Comparison of ENCODE assay signal across 24 cellular contexts in genomic region chr18:35106845-35107148, GRCh38.
DNase-seq lines count a peak whose midpoint lies in the region; ATAC-seq, FAIRE-seq and TF ChIP-seq lines count a peak whose summit lies in the region.
"Had no signal": no experiment of that assay in that cellular context is flagged by ENCODE, and none has a peak within 500 bp of the region (broad histone marks: within the 10 kb centered on the region; RNA-seq: fewer than 3 reads in every experiment).

No MANE protein-coding gene starts in this region.

- H3K9me3 ChIP-seq in colonic mucosa = no peaks in the 10 kb centered on the region
- H3K9me3 ChIP-seq: body of pancreas, upper lobe of right lung had no signal

- no peaks in the 10 kb centered on the region for H3K36me3 ChIP-seq in colonic mucosa

- H3K9ac ChIP-seq in colonic mucosa (ENCODE audit: low read depth in 2 of 2, low read length in 2 of 2) = no peak overlapping the region

- H3K27ac ChIP-seq in colonic mucosa = no peak overlapping the region
- H3K27ac ChIP-seq: body of pancreas, PC-9, upper lobe of right lung had no signal

- ATAC-seq in activated CD4-positive, CD25-positive, alpha-beta regulatory T cell treated with anti-CD3 and anti-CD28 coated beads, Interleukin-2, amount 50 U/mL, for 24 hours = peak; percentile 75 to 82
- ATAC-seq in naive B cell (ENCODE audit: low read depth in 2 of 2) (no peak), HG03045 (IDR thresholded peaks at IDR 0.05; ENCODE audit: unreplicated experiment) (no peak)
- ATAC-seq: body of pancreas, GM23338, upper lobe of right lung had no signal

- H3K27me3 Mint-ChIP-seq in activated naive CD8-positive, alpha-beta T cell = no peaks in the 10 kb centered on the region
- no peaks in the 10 kb centered on the region for H3K27me3 Mint-ChIP-seq in naive B cell
- H3K27me3 Mint-ChIP-seq: activated naive CD8-positive, alpha-beta T cell treated with anti-CD3 and anti-CD28 coated beads, Interleukin-2, amount 10 ng/mL, durations not matched to agents 7 days and 5 days had no signal

- DNase-seq in activated CD4-positive, CD25-positive, alpha-beta regulatory T cell treated with anti-CD3 and anti-CD28 coated beads, Interleukin-2, amount 50 U/mL, for 72 hours = no peak
- DNase-seq in D721Med (ENCODE audit: insufficient read length, low spot score) = no peak
- DNase-seq in naive B cell = no peak
- DNase-seq in AG20443 (ENCODE audit: low spot score) = no peak
- no peak for DNase-seq in colonic mucosa
- DNase-seq: 8988T; activated CD4-positive, alpha-beta T cell treated with anti-CD3 and anti-CD28 coated beads, Interleukin-2, amount 50 U/mL, for 1 hour; activated naive CD8-positive, alpha-beta T cell treated with anti-CD3 and anti-CD28 coated beads, Interleukin-2, amount 10 ng/mL, durations not matched to agents 7 days and 5 days; AML-193; body of pancreas; Calu3; kidney; NCI-H1092; NCI-H2029 treated with DMSO at 0.1 percent for 48 hours; NCI-H446; PC-9; SHP77 treated with DMSO at 0.1 percent for 48 hours; stimulated activated CD4-positive, alpha-beta T cell treated with anti-CD3 and anti-CD28 coated beads, Interleukin-12 subunit alpha, Interleukin-12 subunit beta, amount 100 ng/mL, for 4 hours; T-helper 1 cell; upper lobe of right lung had no signal

- H3K36me3 Mint-ChIP-seq in activated naive CD8-positive, alpha-beta T cell = peaks cover 27% of the 10 kb centered on the region
- peaks cover 17 to 24% of the 10 kb centered on the region in 2 donors for H3K36me3 Mint-ChIP-seq in naive B cell

- intact Hi-C loops in colonic mucosa (cut with DNase I) = no loop called here

- H3K4me3 ChIP-seq in colonic mucosa = no peak overlapping the region
- H3K4me3 ChIP-seq: body of pancreas, GM23338, PC-9, upper lobe of right lung had no signal

- peak; percentile 88 for FAIRE-seq in D721Med (lab: Jason Lieb, UNC)
- FAIRE-seq: kidney had no signal

- H3K27me3 ChIP-seq in colonic mucosa = no peaks in the 10 kb centered on the region
- H3K27me3 ChIP-seq: body of pancreas, upper lobe of right lung had no signal

- peak overlapping the region; percentile 32 for H3K4me3 Mint-ChIP-seq in activated naive CD8-positive, alpha-beta T cell
- H3K4me3 Mint-ChIP-seq in naive B cell = no peak overlapping the region
- H3K4me3 Mint-ChIP-seq: activated naive CD8-positive, alpha-beta T cell treated with anti-CD3 and anti-CD28 coated beads, Interleukin-2, amount 10 ng/mL, durations not matched to agents 7 days and 5 days; GM23338 had no signal

- peak overlapping the region; percentile 86 for H3K27ac Mint-ChIP-seq in activated naive CD8-positive, alpha-beta T cell
- peak overlapping the region in 4 of 6 donors; percentile 54 to 80 (median 70) for H3K27ac Mint-ChIP-seq in naive B cell
- H3K27ac Mint-ChIP-seq: activated naive CD8-positive, alpha-beta T cell treated with anti-CD3 and anti-CD28 coated beads, Interleukin-2, amount 10 ng/mL, durations not matched to agents 7 days and 5 days; GM23338 had no signal

- no peaks in the 10 kb centered on the region for H3K9me3 Mint-ChIP-seq in activated naive CD8-positive, alpha-beta T cell (ENCODE audit: low read depth)
- H3K9me3 Mint-ChIP-seq in naive B cell = peaks cover 0 to 10% (median 2%) of the 10 kb centered on the region in 7 donors
- H3K9me3 Mint-ChIP-seq: GM23338 had no signal

- TF ChIP-seq CTCF in D721Med (IDR thresholded peaks at IDR 0.05; ENCODE audit: insufficient read depth, missing control alignments) (no peak), colonic mucosa (IDR thresholded peaks at IDR 0.05) (no peak)

- H3K4me1 Mint-ChIP-seq in activated naive CD8-positive, alpha-beta T cell (ENCODE audit: low read depth) = peaks cover 69% of the 10 kb centered on the region
- H3K4me1 Mint-ChIP-seq in naive B cell = peaks cover 26 to 52% (median 39%) of the 10 kb centered on the region in 3 donors
- H3K4me1 Mint-ChIP-seq: GM23338 had no signal

- H3K4me1 ChIP-seq in colonic mucosa = no peaks in the 10 kb centered on the region
- H3K4me1 ChIP-seq: body of pancreas, upper lobe of right lung had no signal

Comparison
In these comparisons a context has a peak if more than half of its experiments do, and no peak if none do; other contexts are left out.
1. ATAC-seq: peak in activated CD4-positive, CD25-positive, alpha-beta regulatory T cell treated with anti-CD3 and anti-CD28 coated beads, Interleukin-2, amount 50 U/mL, for 24 hours (2 of 2); none in naive B cell (0 of 2) and HG03045 (single experiment).